2 cellular contexts compared by ENCODE assay signal in genomic region chr1:202697038-202697437, GRCh38.
TF ChIP-seq lines count a peak whose summit lies in the region.

No MANE protein-coding gene starts in this region.

TF ChIP-seq in HCT116, 20 proteins besides CTCF, POLR2A, EP300 and RAD21 (continued from another document):
- TF ChIP-seq REST (IDR thresholded peaks at IDR 0.05; ENCODE audit: low read depth) (no peak), POLR2AphosphoS5 (IDR thresholded peaks at IDR 0.05; ENCODE audit: low read depth, low read length) (no peak), ZFX (IDR thresholded peaks at IDR 0.05) (no peak), EGR1 (IDR thresholded peaks at IDR 0.05; ENCODE audit: low read depth) (no peak), YY1 (IDR thresholded peaks at IDR 0.05; ENCODE audit: extremely low read depth, insufficient replicate concordance, low read depth, low read length) (no peak), MAX (IDR thresholded peaks at IDR 0.05) (no peak), EZH2phosphoT487 (IDR thresholded peaks at IDR 0.05; ENCODE audit: borderline replicate concordance) (no peak), ELF1 (IDR thresholded peaks at IDR 0.05; ENCODE audit: borderline replicate concordance, low read depth) (no peak), CEBPB (IDR thresholded peaks at IDR 0.05; ENCODE audit: low read depth) (no peak)

TF ChIP-seq in liver, 16 proteins besides CTCF, POLR2A, EP300 and RAD21 (continued from another document):
- TF ChIP-seq EGR1 (IDR thresholded peaks at IDR 0.05; ENCODE audit: low read depth in 2 of 2) = no peak
TF ChIP-seq in liver: peak in this region for 2.
